ENCODE assay signal across 19 cellular contexts in genomic region chr5:143976055-143976454, GRCh38.
DNase-seq lines count a peak whose midpoint lies in the region; ATAC-seq, FAIRE-seq and TF ChIP-seq lines count a peak whose summit lies in the region.
"Had no signal": no experiment of that assay in that cellular context is flagged by ENCODE, and none has a peak within 500 bp of the region (broad histone marks: within the 10 kb centered on the region; RNA-seq: fewer than 3 reads in every experiment).

No MANE protein-coding gene starts in this region.

- H3K9me3 ChIP-seq in astrocyte (ENCODE audit: insufficient read depth, low read depth, low read length) = no peaks in the 10 kb centered on the region

- no peak for ATAC-seq in HG03432 (IDR thresholded peaks at IDR 0.05; ENCODE audit: unreplicated experiment)
- ATAC-seq in GM19328 (IDR thresholded peaks at IDR 0.05; ENCODE audit: unreplicated experiment) = no peak
- ATAC-seq: SK-N-SH treated with all-trans-retinoic acid at 6 μM for 48 hours had no signal

- no peak for FAIRE-seq in astrocyte (lab: Jason Lieb, UNC)
- FAIRE-seq: GM12891, GM18507, H1 had no signal

- H3K36me3 ChIP-seq in astrocyte (ENCODE audit: insufficient read depth, low read length) = no peaks in the 10 kb centered on the region

- H3K79me2 ChIP-seq in astrocyte (ENCODE audit: insufficient read depth, low read length) = no peaks in the 10 kb centered on the region

- no peaks in the 10 kb centered on the region for H4K20me1 ChIP-seq in astrocyte (ENCODE audit: insufficient read depth, low read length)

- no peak for TF ChIP-seq CTCF in HFFc6 (IDR thresholded peaks at IDR 0.05)
- TF ChIP-seq CTCF in astrocyte (IDR thresholded peaks at IDR 0.05; ENCODE audit: insufficient read depth, low read depth, low read length) = no peak
- TF ChIP-seq CTCF in endothelial cell (IDR thresholded peaks at IDR 0.05; ENCODE audit: unreplicated experiment) = no peak

- H2AFZ ChIP-seq in astrocyte (ENCODE audit: low read depth, low read length) = no peak overlapping the region

- no peak overlapping the region for H3K4me3 Mint-ChIP-seq in HFFc6
- H3K4me3 Mint-ChIP-seq in astrocyte (ENCODE audit: unreplicated experiment) = no peak overlapping the region
- no peak overlapping the region for H3K4me3 Mint-ChIP-seq in endothelial cell (ENCODE audit: unreplicated experiment)

- no peak overlapping the region for H3K4me2 ChIP-seq in astrocyte (ENCODE audit: low read length)

- H3K27ac ChIP-seq in astrocyte (ENCODE audit: low read depth, low read length) = no peak overlapping the region
- H3K27ac ChIP-seq: C4-2B had no signal

- H3K4me3 ChIP-seq in astrocyte (ENCODE audit: insufficient read depth, low read depth, low read length) = no peak overlapping the region

- H3K4me1 Mint-ChIP-seq in HFFc6 (ENCODE audit: low read depth) (peaks cover 46% of the 10 kb centered on the region), astrocyte (ENCODE audit: low read depth, unreplicated experiment) (peaks cover 1% of the 10 kb centered on the region), endothelial cell (ENCODE audit: unreplicated experiment) (no peaks in the 10 kb centered on the region)

- H3K9ac ChIP-seq in astrocyte (ENCODE audit: low read length) = no peak overlapping the region

- peak; percentile 13 for DNase-seq in AG08395 (ENCODE audit: low spot score)
- peak; percentile 28 for DNase-seq in HFFc6
- peak; percentile 12 for DNase-seq in astrocyte (ENCODE audit: low read depth)
- peak; percentile 32 for DNase-seq in kidney glomerular epithelial cell (lab: John Stamatoyannopoulos, UW)
- no peak for DNase-seq in NCI-H2196 treated with DMSO at 0.1 percent for 48 hours (lab: John Stamatoyannopoulos, UW; ENCODE audit: unreplicated experiment)
- DNase-seq in endothelial cell (ENCODE audit: low spot score) = no peak
- DNase-seq: DND-41, GDM1, MV-4-11, NCI-H2081 treated with DMSO at 0.1 percent for 48 hours, NCI-H69, SHP77 treated with DMSO at 0.1 percent for 48 hours had no signal

- H3K4me1 ChIP-seq in astrocyte (ENCODE audit: insufficient read depth, low read length) = peaks cover 5% of the 10 kb centered on the region

- no peaks in the 10 kb centered on the region for H3K27me3 ChIP-seq in astrocyte (ENCODE audit: insufficient read depth, low read length)

- peaks cover 8% of the 10 kb centered on the region for H3K36me3 Mint-ChIP-seq in HFFc6 (ENCODE audit: low read depth)
- no peaks in the 10 kb centered on the region for H3K36me3 Mint-ChIP-seq in astrocyte (ENCODE audit: low read depth, unreplicated experiment)
- H3K36me3 Mint-ChIP-seq in endothelial cell (ENCODE audit: low read depth, unreplicated experiment) = no peaks in the 10 kb centered on the region

- H3K27me3 Mint-ChIP-seq in HFFc6 (ENCODE audit: insufficient read depth) (peaks cover 2% of the 10 kb centered on the region; the same call in 1 of the 2 replicates), astrocyte (ENCODE audit: low read depth, unreplicated experiment) (no peaks in the 10 kb centered on the region), endothelial cell (ENCODE audit: unreplicated experiment) (no peaks in the 10 kb centered on the region)

- H3K9me3 Mint-ChIP-seq in HFFc6 = no peaks in the 10 kb centered on the region
- H3K9me3 Mint-ChIP-seq in astrocyte (ENCODE audit: unreplicated experiment) = peaks cover under 1% of the 10 kb centered on the region
- no peaks in the 10 kb centered on the region for H3K9me3 Mint-ChIP-seq in endothelial cell (ENCODE audit: unreplicated experiment)

- H3K27ac Mint-ChIP-seq in HFFc6 (no peak overlapping the region), astrocyte (ENCODE audit: unreplicated experiment) (no peak overlapping the region), endothelial cell (ENCODE audit: unreplicated experiment) (no peak overlapping the region)

Comparison
In these comparisons a context has a peak if more than half of its experiments do, and no peak if none do; other contexts are left out.
1. DNase-seq: peak in AG08395 (single experiment), HFFc6 (single experiment), astrocyte (single experiment) and kidney glomerular epithelial cell (single experiment); none in NCI-H2196 treated with DMSO at 0.1 percent for 48 hours (single experiment) and endothelial cell (single experiment).